ENCODE assay signal across 24 cellular contexts in genomic region chr2:96626553-96626942, GRCh38. TPM values are rescaled to one million over a fixed set of nuclear protein-coding genes. Genes with fewer than 3 reads are reported as not detected.
DNase-seq lines count a peak whose midpoint lies in the region; ATAC-seq and TF ChIP-seq lines count a peak whose summit lies in the region.
"Had no signal": no experiment of that assay in that cellular context is flagged by ENCODE, and none has a peak within 500 bp of the region (broad histone marks: within the 10 kb centered on the region; RNA-seq: fewer than 3 reads in every experiment).

No MANE protein-coding gene starts in this region.

- H3K9me3 ChIP-seq in sigmoid colon (no peaks in the 10 kb centered on the region), endodermal cell (ENCODE audit: control insufficient read depth, low read length) (no peaks in the 10 kb centered on the region)

- DNase-seq in AG08395 (ENCODE audit: low spot score): peak; percentile 10
- DNase-seq in fibroblast of gingiva (ENCODE audit: low read depth): peak; percentile 23
- DNase-seq in sigmoid colon: no peak
- no peak for DNase-seq in NCI-H748 treated with DMSO at 0.1 percent for 48 hours (lab: John Stamatoyannopoulos, UW)
- no peak for DNase-seq in endodermal cell
- no peak for DNase-seq in stimulated activated naive CD4-positive, alpha-beta T cell treated with Interleukin-2 at 50 U/mL for 16 hours (lab: John Stamatoyannopoulos, UW)
- DNase-seq: activated naive CD8-positive, alpha-beta T cell treated with anti-CD3 and anti-CD28 coated beads for 36 hours; brain microvascular endothelial cell; CD8-positive, alpha-beta memory T cell; DMS53; H9; NCI-H1694; stimulated activated CD8-positive, alpha-beta memory T cell treated with anti-CD3 and anti-CD28 coated beads, Interleukin-4, amount 100 ng/mL, for 48 hours; T-helper 9 cell had no signal

- H3K4me3 Mint-ChIP-seq in endodermal cell: no peak overlapping the region
- H3K4me3 Mint-ChIP-seq: activated naive CD8-positive, alpha-beta T cell treated with anti-CD3 and anti-CD28 coated beads for 36 hours; activated T-helper 17 cell treated with anti-CD3 and anti-CD28 coated beads, Interleukin-2, amount 50 U/mL, for 72 hours; CD8-positive, alpha-beta memory T cell; dendritic cell treated with granulocyte-macrophage colony-stimulating factor and Interleukin-4, amounts not matched to agents 40 ng/mL and 50 ng/mL, for 4 days; H9 had no signal

- H3K4me1 ChIP-seq in sigmoid colon: peaks cover 0 to 33% (median 21%) of the 10 kb centered on the region in 4 donors
- no peaks in the 10 kb centered on the region for H3K4me1 ChIP-seq in endodermal cell (ENCODE audit: control insufficient read depth, insufficient read depth, low read length)

- H3K9ac ChIP-seq in endodermal cell (ENCODE audit: extremely low read depth, low read length, poor library complexity, severe bottlenecking): no peak overlapping the region
- H3K9ac ChIP-seq: parathyroid adenoma had no signal

- TF ChIP-seq EP300 in sigmoid colon (IDR thresholded peaks at IDR 0.05): no peak

- H3K27ac ChIP-seq in sigmoid colon: peak overlapping the region; percentile 25 to 56 (median 50)
- H3K27ac ChIP-seq in endodermal cell (ENCODE audit: low read depth, low read length): no peak overlapping the region

- no peaks in the 10 kb centered on the region for H3K9me3 Mint-ChIP-seq in endodermal cell
- H3K9me3 Mint-ChIP-seq: activated naive CD8-positive, alpha-beta T cell treated with anti-CD3 and anti-CD28 coated beads for 36 hours; activated T-helper 17 cell treated with anti-CD3 and anti-CD28 coated beads, Interleukin-2, amount 50 U/mL, for 72 hours; CD8-positive, alpha-beta memory T cell; dendritic cell treated with granulocyte-macrophage colony-stimulating factor and Interleukin-4, amounts not matched to agents 40 ng/mL and 50 ng/mL, for 4 days; H9 had no signal

- intact Hi-C loops in sigmoid colon (cut with DNase I): no loop called here

- 71 to 78% methylated on average over 2 of the region's 2 CpGs for WGBS in sigmoid colon, 2 donors
- WGBS in endodermal cell (ENCODE audit: insufficient coverage in 1 of 2, insufficient read length in 1 of 2), 2 experiments: 94 to 100% methylated on average over 2 of the region's 2 CpGs

- H3K4me3 ChIP-seq in sigmoid colon (no peak overlapping the region), endodermal cell (ENCODE audit: low read length) (no peak overlapping the region)

- no peaks in the 10 kb centered on the region for H3K4me1 Mint-ChIP-seq in endodermal cell

- H3K27ac Mint-ChIP-seq in endodermal cell: no peak overlapping the region
- H3K27ac Mint-ChIP-seq: activated naive CD8-positive, alpha-beta T cell treated with anti-CD3 and anti-CD28 coated beads for 36 hours; activated T-helper 17 cell treated with anti-CD3 and anti-CD28 coated beads, Interleukin-2, amount 50 U/mL, for 72 hours; dendritic cell treated with granulocyte-macrophage colony-stimulating factor and Interleukin-4, amounts not matched to agents 40 ng/mL and 50 ng/mL, for 4 days; H9 had no signal

- H3K27me3 Mint-ChIP-seq in endodermal cell (ENCODE audit: insufficient read depth): no peaks in the 10 kb centered on the region
- H3K27me3 Mint-ChIP-seq: activated naive CD8-positive, alpha-beta T cell treated with anti-CD3 and anti-CD28 coated beads for 36 hours; activated T-helper 17 cell treated with anti-CD3 and anti-CD28 coated beads, Interleukin-2, amount 50 U/mL, for 72 hours; CD8-positive, alpha-beta memory T cell; dendritic cell treated with granulocyte-macrophage colony-stimulating factor and Interleukin-4, amounts not matched to agents 40 ng/mL and 50 ng/mL, for 4 days had no signal

- H3K27me3 ChIP-seq in sigmoid colon: no peaks in the 10 kb centered on the region
- no peaks in the 10 kb centered on the region for H3K27me3 ChIP-seq in endodermal cell (ENCODE audit: control insufficient read depth, insufficient read depth, low read length, poor library complexity, severe bottlenecking)
- H3K27me3 ChIP-seq: brain microvascular endothelial cell had no signal

- no peak for TF ChIP-seq POLR2A in sigmoid colon (IDR thresholded peaks at IDR 0.05)

- peaks cover 56% of the 10 kb centered on the region for H3K36me3 Mint-ChIP-seq in endodermal cell (ENCODE audit: low read depth)

- H3K36me3 ChIP-seq in sigmoid colon: peaks cover 15 to 53% (median 31%) of the 10 kb centered on the region in 4 donors
- H3K36me3 ChIP-seq in endodermal cell (ENCODE audit: control insufficient read depth, insufficient read depth, low read length): peaks cover 78% of the 10 kb centered on the region

- TF ChIP-seq CTCF in sigmoid colon (IDR thresholded peaks at IDR 0.05) (no peak), endodermal cell (conservative IDR thresholded peaks at IDR 0.05) (no peak)

- ATAC-seq in SK-N-SH treated with all-trans-retinoic acid at 6 μM for 48 hours: peak; percentile 27; the same call in 2 of the 3 replicates
- ATAC-seq in GM19463 (IDR thresholded peaks at IDR 0.05; ENCODE audit: unreplicated experiment): no peak
- ATAC-seq: activated CD4-positive, CD25-positive, alpha-beta regulatory T cell treated with anti-CD3 and anti-CD28 coated beads, Interleukin-2, amount 50 U/mL, for 24 hours; activated T-helper 17 cell treated with anti-CD3 and anti-CD28 coated beads, Interleukin-2, amount 50 U/mL, for 72 hours had no signal

TF ChIP-seq in SK-N-SH treated with all-trans-retinoic acid at 6 μM for 48 hours, 23 proteins besides CTCF, POLR2A, EP300 and RAD21 (continues in another document):
- no peak for TF ChIP-seq ZNF565 (CRISPR knock-in tag; conservative IDR thresholded peaks at IDR 0.05; ENCODE audit: low read depth)
- TF ChIP-seq ZNF8 (CRISPR knock-in tag; IDR thresholded peaks at IDR 0.05): no peak
- TF ChIP-seq ZNF70 (CRISPR knock-in tag; IDR thresholded peaks at IDR 0.05): no peak
- TF ChIP-seq TCF4 (CRISPR knock-in tag; IDR thresholded peaks at IDR 0.05; ENCODE audit: borderline replicate concordance): no peak
- no peak for TF ChIP-seq ESRRG (CRISPR knock-in tag; IDR thresholded peaks at IDR 0.05)
- no peak for TF ChIP-seq ZFP30 (CRISPR knock-in tag; IDR thresholded peaks at IDR 0.05)
- no peak for TF ChIP-seq TSHZ2 (CRISPR knock-in tag; IDR thresholded peaks at IDR 0.05)
- TF ChIP-seq ARNTL (CRISPR knock-in tag; IDR thresholded peaks at IDR 0.05; ENCODE audit: borderline replicate concordance, low read depth): no peak
- no peak for TF ChIP-seq OSR1 (CRISPR knock-in tag; IDR thresholded peaks at IDR 0.05)
- TF ChIP-seq PPARA (CRISPR knock-in tag; IDR thresholded peaks at IDR 0.05; ENCODE audit: borderline replicate concordance): no peak
- TF ChIP-seq, protein P1, sequence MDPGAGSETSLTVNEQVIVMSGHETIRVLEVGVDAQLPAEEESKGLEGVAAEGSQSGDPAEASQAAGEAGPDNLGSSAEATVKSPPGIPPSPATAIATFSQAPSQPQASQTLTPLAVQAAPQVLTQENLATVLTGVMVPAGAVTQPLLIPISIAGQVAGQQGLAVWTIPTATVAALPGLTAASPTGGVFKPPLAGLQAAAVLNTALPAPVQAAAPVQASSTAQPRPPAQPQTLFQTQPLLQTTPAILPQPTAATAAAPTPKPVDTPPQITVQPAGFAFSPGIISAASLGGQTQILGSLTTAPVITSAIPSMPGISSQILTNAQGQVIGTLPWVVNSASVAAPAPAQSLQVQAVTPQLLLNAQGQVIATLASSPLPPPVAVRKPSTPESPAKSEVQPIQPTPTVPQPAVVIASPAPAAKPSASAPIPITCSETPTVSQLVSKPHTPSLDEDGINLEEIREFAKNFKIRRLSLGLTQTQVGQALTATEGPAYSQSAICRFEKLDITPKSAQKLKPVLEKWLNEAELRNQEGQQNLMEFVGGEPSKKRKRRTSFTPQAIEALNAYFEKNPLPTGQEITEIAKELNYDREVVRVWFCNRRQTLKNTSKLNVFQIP (CRISPR knock-in tag; IDR thresholded peaks at IDR 0.05; ENCODE audit: borderline replicate concordance, low read depth): no peak

RNA-seq across cellular contexts. Expression of gene KANSL3, which starts 11.6 kb away (rescaled TPM):
- 10 to 100 TPM; 35.4 to 55.0 (median 47.7) TPM for total RNA-seq in sigmoid colon
- polyA plus RNA-seq in sigmoid colon: 10 to 100 TPM; 12.0 to 24.2 (median 14.3) TPM
- 10 to 100 TPM; 34.8 to 42.3 TPM for total RNA-seq in endodermal cell
- 33.5 TPM for polyA plus RNA-seq in endodermal cell (2013, experiment 1 of 2)
- polyA plus RNA-seq in endodermal cell (2013, experiment 2 of 2): 31.2 TPM

RNA-seq across cellular contexts. Expression of gene FER1L5, which starts 16.0 kb away (rescaled TPM):
- total RNA-seq in sigmoid colon (under 1 TPM in 1 of 4 donors, not detected in 3; under 0.01 TPM), endodermal cell (1 to 10 TPM in 1 of 2 donors, under 1 TPM in 1; 0.35 to 1.7 TPM)
- polyA plus RNA-seq in sigmoid colon: under 1 TPM in 1 of 3 donors, not detected in 2; 0.01 TPM
- polyA plus RNA-seq in endodermal cell (2013, experiment 1 of 2): 0.14 TPM
- polyA plus RNA-seq in endodermal cell (2013, experiment 2 of 2): 0.17 TPM
- total RNA-seq: activated CD8-positive, alpha-beta memory T cell treated with anti-CD3 and anti-CD28 coated beads for 36 hours; activated naive CD8-positive, alpha-beta T cell treated with anti-CD3 and anti-CD28 coated beads for 36 hours; activated T-helper 17 cell treated with anti-CD3 and anti-CD28 coated beads, Interleukin-2, amount 50 U/mL, for 72 hours; CD8-positive, alpha-beta memory T cell; myocyte; SK-MEL-5 had no signal
- polyA plus RNA-seq: CD8-positive, alpha-beta memory T cell; liver had no signal

Comparison
In these comparisons a context has a peak if more than half of its experiments do, and no peak if none do; other contexts are left out.
1. DNase-seq: peak in AG08395 (single experiment) and fibroblast of gingiva (single experiment); none in sigmoid colon (single experiment), NCI-H748 treated with DMSO at 0.1 percent for 48 hours (single experiment), endodermal cell (single experiment) and stimulated activated naive CD4-positive, alpha-beta T cell treated with Interleukin-2 at 50 U/mL for 16 hours (single experiment).